11 cellular contexts compared by ENCODE assay signal in the genomic region with DNA sequence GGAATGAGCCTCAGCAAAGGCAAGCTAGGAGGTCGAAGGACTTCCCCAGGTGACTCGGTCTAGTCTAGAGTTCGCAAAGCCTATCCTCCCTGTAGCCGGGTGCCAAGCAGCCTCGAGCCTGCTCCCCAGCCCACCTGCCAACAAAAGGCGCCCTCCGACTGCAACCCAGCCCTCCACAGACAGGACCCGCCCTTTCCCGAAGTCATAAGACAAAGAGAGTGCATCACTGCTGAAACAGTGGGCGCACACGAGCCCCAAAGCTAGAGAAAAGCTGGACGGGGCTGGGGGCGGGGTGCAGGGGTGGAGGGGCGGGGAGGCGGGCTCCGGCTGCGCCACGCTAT. TPM values are rescaled to one million over a fixed set of nuclear protein-coding genes. Genes with fewer than 3 reads are reported as not detected.
A peak's percentile ranks its signal among the peaks of the same experiment; 100 is the strongest.
DNase-seq lines count a peak whose midpoint lies in the region; ATAC-seq, FAIRE-seq and TF ChIP-seq lines count a peak whose summit lies in the region.
"Had no signal": no experiment of that assay in that cellular context is flagged by ENCODE, and none has a peak within 500 bp of the region (broad histone marks: within the 10 kb centered on the region; RNA-seq: fewer than 3 reads in every experiment).

No MANE protein-coding gene starts in this region.

- FAIRE-seq in astrocyte (lab: Jason Lieb, UNC): no peak
- FAIRE-seq in RCC 7860 (lab: Jason Lieb, UNC): no peak

- H3K36me3 ChIP-seq in astrocyte (ENCODE audit: insufficient read depth, low read length): peaks cover 18% of the 10 kb centered on the region
- peaks cover 2% of the 10 kb centered on the region for H3K36me3 ChIP-seq in iPS-18a (ENCODE audit: control insufficient read depth, low read depth, low read length)
- H3K36me3 ChIP-seq in sigmoid colon: peaks cover 0 to 17% (median 2%) of the 10 kb centered on the region in 4 donors

- H3K79me2 ChIP-seq in astrocyte (ENCODE audit: insufficient read depth, low read length): peaks cover 52% of the 10 kb centered on the region

- H3K27ac Mint-ChIP-seq in astrocyte (ENCODE audit: unreplicated experiment): peak overlapping the region; percentile 100
- H3K27ac Mint-ChIP-seq: activated T-cell treated with anti-CD3 and anti-CD28 coated beads, Interleukin-2, amount 50 U/mL, for 72 hours had no signal

- H3K4me1 ChIP-seq in astrocyte (ENCODE audit: insufficient read depth, low read length): peaks cover 28% of the 10 kb centered on the region
- H3K4me1 ChIP-seq in iPS-18a (ENCODE audit: control insufficient read depth, low read depth, low read length): peaks cover 39% of the 10 kb centered on the region
- peaks cover 0 to 52% (median 40%) of the 10 kb centered on the region in 4 donors for H3K4me1 ChIP-seq in sigmoid colon

- peak overlapping the region; percentile 97 for H3K4me3 ChIP-seq in astrocyte (ENCODE audit: insufficient read depth, low read depth, low read length)
- H3K4me3 ChIP-seq in iPS-18a (ENCODE audit: low read length): peak overlapping the region; percentile 75
- peak overlapping the region; percentile 52 to 72 (median 61) for H3K4me3 ChIP-seq in sigmoid colon

- H4K20me1 ChIP-seq in astrocyte (ENCODE audit: insufficient read depth, low read length): peaks cover 25% of the 10 kb centered on the region

- H3K9me3 Mint-ChIP-seq in astrocyte (ENCODE audit: unreplicated experiment): no peaks in the 10 kb centered on the region
- H3K9me3 Mint-ChIP-seq: activated T-cell treated with anti-CD3 and anti-CD28 coated beads, Interleukin-2, amount 50 U/mL, for 72 hours had no signal

- H2AFZ ChIP-seq in astrocyte (ENCODE audit: low read depth, low read length): no peak overlapping the region

- TF ChIP-seq EP300 in sigmoid colon (IDR thresholded peaks at IDR 0.05): no peak

- peak overlapping the region; percentile 86 for H3K4me2 ChIP-seq in astrocyte (ENCODE audit: low read length)

- H3K27me3 ChIP-seq in astrocyte (ENCODE audit: insufficient read depth, low read length) (no peaks in the 10 kb centered on the region), iPS-18a (ENCODE audit: control insufficient read depth, insufficient read depth, low read length) (peaks cover 6% of the 10 kb centered on the region), sigmoid colon (no peaks in the 10 kb centered on the region)

- TF ChIP-seq POLR2A in sigmoid colon (IDR thresholded peaks at IDR 0.05): no peak

- H3K27ac ChIP-seq in astrocyte (ENCODE audit: low read depth, low read length): peak overlapping the region; percentile 96
- H3K27ac ChIP-seq in iPS-18a (ENCODE audit: low read length): no peak overlapping the region
- H3K27ac ChIP-seq in sigmoid colon: peak overlapping the region; percentile 89 to 94 (median 92)

- peaks cover 39% of the 10 kb centered on the region for H3K4me1 Mint-ChIP-seq in astrocyte (ENCODE audit: low read depth, unreplicated experiment)

- no peak for ATAC-seq in HG02610 (IDR thresholded peaks at IDR 0.05; ENCODE audit: unreplicated experiment)
- no peak for ATAC-seq in GM19455 (IDR thresholded peaks at IDR 0.05; ENCODE audit: unreplicated experiment)

- H3K9me3 ChIP-seq in astrocyte (ENCODE audit: insufficient read depth, low read depth, low read length): no peaks in the 10 kb centered on the region
- H3K9me3 ChIP-seq in iPS-18a (ENCODE audit: control insufficient read depth, low read depth, low read length): no peaks in the 10 kb centered on the region
- no peaks in the 10 kb centered on the region for H3K9me3 ChIP-seq in sigmoid colon

- H3K27me3 Mint-ChIP-seq in astrocyte (ENCODE audit: low read depth, unreplicated experiment): no peaks in the 10 kb centered on the region

- 12 to 23% methylated on average over 18 of the region's 18 CpGs for WGBS in sigmoid colon, 2 donors

- TF ChIP-seq CTCF in astrocyte (IDR thresholded peaks at IDR 0.05; ENCODE audit: insufficient read depth, low read depth, low read length): no peak
- no peak for TF ChIP-seq CTCF in sigmoid colon (IDR thresholded peaks at IDR 0.05)

- H3K4me3 Mint-ChIP-seq in astrocyte (ENCODE audit: unreplicated experiment): peak overlapping the region; percentile 100

- intact Hi-C loops in sigmoid colon (cut with DNase I): loop anchor here (10.0 kb wide), 1 partner anchor 479 kb away; no protein-coding TSS in a partner anchor

- H3K36me3 Mint-ChIP-seq in astrocyte (ENCODE audit: low read depth, unreplicated experiment): peaks cover 29% of the 10 kb centered on the region

- DNase-seq in EH (ENCODE audit: low read depth): peak; percentile 85
- DNase-seq in astrocyte (ENCODE audit: low read depth): peak; percentile 65
- peak; percentile 73 for DNase-seq in sigmoid colon
- no peak for DNase-seq in AML-193 (lab: John Stamatoyannopoulos, UW)
- no peak for DNase-seq in RCC 7860 (ENCODE audit: low spot score)
- DNase-seq: erythroblast, NCI-H1417 had no signal

- H3K9ac ChIP-seq in astrocyte (ENCODE audit: low read length): peak overlapping the region; percentile 99
- peak overlapping the region; percentile 55 for H3K9ac ChIP-seq in iPS-18a (ENCODE audit: low read length)

RNA-seq across cellular contexts. Expression of a gene that starts 0.7 kb away (rescaled TPM):
- total RNA-seq in astrocyte: 6,748 and 8,907 TPM in 2 replicates
- 1,000 to 10,000 TPM in 1 of 4 donors, 100 to 1,000 TPM in 2, 10 to 100 TPM in 1; 83.4 to 1,047 (median 197) TPM for total RNA-seq in sigmoid colon
- polyA plus RNA-seq in sigmoid colon: 100 to 1,000 TPM in 1 of 3 donors, 10 to 100 TPM in 2; 12.3 to 104 (median 19.2) TPM

Comparison
In these comparisons a context has a peak if more than half of its experiments do, and no peak if none do; other contexts are left out.
1. DNase-seq: peak in EH (single experiment), astrocyte (single experiment) and sigmoid colon (single experiment); none in AML-193 (0 of 2) and RCC 7860 (single experiment).
2. Peak in every context shown above with its lines, with median percentiles within 50 percentile points of each other: H3K4me3 ChIP-seq.